ENCODE assay signal across 10 cellular contexts in the genomic region with DNA sequence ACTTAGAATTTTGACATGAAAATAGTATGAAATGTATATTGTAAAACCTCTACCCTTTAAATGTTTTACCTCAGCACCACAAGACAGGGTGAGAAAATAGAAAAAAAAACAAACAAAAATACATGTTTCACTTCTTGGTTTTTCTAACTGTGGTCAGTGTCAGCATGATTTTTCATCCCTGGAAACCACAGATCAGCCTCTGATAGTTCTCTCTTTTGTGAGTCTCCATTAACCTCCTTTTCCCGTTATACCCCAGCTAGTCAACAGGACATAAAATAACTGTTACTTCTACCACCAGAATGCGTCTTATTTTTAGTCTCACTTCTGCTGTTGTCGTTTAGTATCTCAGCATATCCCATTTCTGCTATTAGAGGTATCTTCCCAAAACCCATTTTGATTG. TPM values are rescaled to one million over a fixed set of nuclear protein-coding genes. Genes with fewer than 3 reads are reported as not detected.
A peak's percentile ranks its signal among the peaks of the same experiment; 100 is the strongest.
DNase-seq lines count a peak whose midpoint lies in the region; ATAC-seq, FAIRE-seq and TF ChIP-seq lines count a peak whose summit lies in the region.
"Had no signal": no experiment of that assay in that cellular context is flagged by ENCODE, and none has a peak within 500 bp of the region (broad histone marks: within the 10 kb centered on the region; RNA-seq: fewer than 3 reads in every experiment).

No MANE protein-coding gene starts in this region.

- DNase-seq in GDM1 (lab: John Stamatoyannopoulos, UW), result peak; percentile 23
- DNase-seq in GM20000 (ENCODE audit: low spot score), result peak; percentile 5
- DNase-seq in activated T-helper 1 cell treated with anti-CD3 and anti-CD28 coated beads, Interleukin-12 subunit alpha, Interleukin-12 subunit beta, Interleukin-2, Interleukin-4 antibody, amounts not matched to agents 30 ng/mL and 10 ng/mL and 1 ng/mL, durations not matched to agents 14 hours and 24 hours and 36 hours (ENCODE audit: low spot score), result no peak
- no peak for DNase-seq in amniotic stem cell (lab: John Stamatoyannopoulos, UW)
- DNase-seq in brain microvascular endothelial cell, result no peak
- no peak for DNase-seq in small intestine
- DNase-seq in effector CD4-positive, alpha-beta T cell, result no peak
- DNase-seq: activated CD4-positive, alpha-beta T cell treated with anti-CD3 and anti-CD28 coated beads for 48 hours had no signal

- H3K27me3 ChIP-seq in brain microvascular endothelial cell (replicated peaks) (no peaks in the 10 kb centered on the region), small intestine (ENCODE audit: control insufficient read depth in 2 of 2, insufficient read depth in 2 of 2, low read length in 2 of 2) (no peaks in the 10 kb centered on the region)

- no peaks in the 10 kb centered on the region for H3K4me1 ChIP-seq in small intestine (ENCODE audit: control insufficient read depth in 2 of 2, insufficient read depth in 1 of 2, low read depth in 1 of 2, low read length in 1 of 2)

- no peaks in the 10 kb centered on the region for H3K36me3 ChIP-seq in brain microvascular endothelial cell (replicated peaks)
- H3K36me3 ChIP-seq in small intestine (ENCODE audit: control insufficient read depth in 2 of 2, insufficient read depth in 2 of 2, low read length in 2 of 2), result no peaks in the 10 kb centered on the region

- no peaks in the 10 kb centered on the region for H3K9me3 Mint-ChIP-seq in activated T-helper 1 cell treated with anti-CD3 and anti-CD28 coated beads, Interleukin-12 subunit alpha, Interleukin-12 subunit beta, Interleukin-2, Interleukin-4 antibody, amounts not matched to agents 30 ng/mL and 10 ng/mL and 1 ng/mL, durations not matched to agents 14 hours and 24 hours and 36 hours
- H3K9me3 Mint-ChIP-seq: neural crest cell had no signal

- H3K4me1 Mint-ChIP-seq in activated T-helper 1 cell treated with anti-CD3 and anti-CD28 coated beads, Interleukin-12 subunit alpha, Interleukin-12 subunit beta, Interleukin-2, Interleukin-4 antibody, amounts not matched to agents 30 ng/mL and 10 ng/mL and 1 ng/mL, durations not matched to agents 14 hours and 24 hours and 36 hours (ENCODE audit: low read depth), result peaks cover 17% of the 10 kb centered on the region
- H3K4me1 Mint-ChIP-seq: neural crest cell had no signal

- H3K27ac ChIP-seq in brain microvascular endothelial cell (no peak overlapping the region), small intestine (ENCODE audit: low read depth in 1 of 2, low read length in 1 of 2) (no peak overlapping the region)

- H3K9me3 ChIP-seq in small intestine (ENCODE audit: control insufficient read depth, low read depth), result no peaks in the 10 kb centered on the region

- peak; percentile 93 for ATAC-seq in HG03280 (IDR thresholded peaks at IDR 0.05; ENCODE audit: unreplicated experiment)

- 63 to 79% (median 71%) methylated on average over 3 of the region's 3 CpGs for WGBS in small intestine, 3 donors

- intact Hi-C loops in activated T-helper 1 cell treated with anti-CD3 and anti-CD28 coated beads, Interleukin-12 subunit alpha, Interleukin-12 subunit beta, Interleukin-2, Interleukin-4 antibody, amounts not matched to agents 30 ng/mL and 10 ng/mL and 1 ng/mL, durations not matched to agents 14 hours and 24 hours and 36 hours (cut with micrococcal nuclease), result no loop called here

- no peak for FAIRE-seq in small intestine (lab: Jason Lieb, UNC)

- in situ Hi-C loops in brain microvascular endothelial cell (cut with HindIII; ENCODE audit: low pct_ligation_motif_present, low sequenced_read_pairs), result no loop called here

- no peak overlapping the region for H3K4me3 ChIP-seq in brain microvascular endothelial cell (ENCODE audit: low read depth, low read length)
- H3K4me3 ChIP-seq in small intestine (ENCODE audit: low read depth in 1 of 2, low read length in 2 of 2), result no peak overlapping the region

- H3K27ac Mint-ChIP-seq in activated T-helper 1 cell treated with anti-CD3 and anti-CD28 coated beads, Interleukin-12 subunit alpha, Interleukin-12 subunit beta, Interleukin-2, Interleukin-4 antibody, amounts not matched to agents 30 ng/mL and 10 ng/mL and 1 ng/mL, durations not matched to agents 14 hours and 24 hours and 36 hours, result peak overlapping the region; percentile 15

- peaks cover 7% of the 10 kb centered on the region for H3K36me3 Mint-ChIP-seq in activated T-helper 1 cell treated with anti-CD3 and anti-CD28 coated beads, Interleukin-12 subunit alpha, Interleukin-12 subunit beta, Interleukin-2, Interleukin-4 antibody, amounts not matched to agents 30 ng/mL and 10 ng/mL and 1 ng/mL, durations not matched to agents 14 hours and 24 hours and 36 hours (ENCODE audit: low read depth)

- TF ChIP-seq CTCF in GM20000 (IDR thresholded peaks at IDR 0.05; ENCODE audit: extremely low read depth, missing control alignments), result no peak
- TF ChIP-seq CTCF in brain microvascular endothelial cell (IDR thresholded peaks at IDR 0.05; ENCODE audit: low read depth, low read length, missing control alignments), result no peak

- no peak overlapping the region for H3K4me3 Mint-ChIP-seq in activated T-helper 1 cell treated with anti-CD3 and anti-CD28 coated beads, Interleukin-12 subunit alpha, Interleukin-12 subunit beta, Interleukin-2, Interleukin-4 antibody, amounts not matched to agents 30 ng/mL and 10 ng/mL and 1 ng/mL, durations not matched to agents 14 hours and 24 hours and 36 hours
- H3K4me3 Mint-ChIP-seq: neural crest cell had no signal

- H3K27me3 Mint-ChIP-seq in activated T-helper 1 cell treated with anti-CD3 and anti-CD28 coated beads, Interleukin-12 subunit alpha, Interleukin-12 subunit beta, Interleukin-2, Interleukin-4 antibody, amounts not matched to agents 30 ng/mL and 10 ng/mL and 1 ng/mL, durations not matched to agents 14 hours and 24 hours and 36 hours (ENCODE audit: insufficient read depth), result no peaks in the 10 kb centered on the region

RNA-seq across cellular contexts. Expression of gene KCNMB4, which starts 48.3 kb away (rescaled TPM):
- total RNA-seq in activated T-helper 1 cell treated with anti-CD3 and anti-CD28 coated beads, Interleukin-12 subunit alpha, Interleukin-12 subunit beta, Interleukin-2, Interleukin-4 antibody, amounts not matched to agents 30 ng/mL and 10 ng/mL and 1 ng/mL, durations not matched to agents 14 hours and 24 hours and 36 hours, result 0.17 and 0.80 TPM in 2 replicates
- polyA plus RNA-seq in small intestine, result 1 to 10 TPM in 1 of 3 donors, under 1 TPM in 2; 0.22 to 2.8 (median 0.81) TPM

Comparison
In these comparisons a context has a peak if more than half of its experiments do, and no peak if none do; other contexts are left out.
1. DNase-seq: peak in GDM1 (single experiment) and GM20000 (single experiment); none in activated T-helper 1 cell treated with anti-CD3 and anti-CD28 coated beads, Interleukin-12 subunit alpha, Interleukin-12 subunit beta, Interleukin-2, Interleukin-4 antibody, amounts not matched to agents 30 ng/mL and 10 ng/mL and 1 ng/mL, durations not matched to agents 14 hours and 24 hours and 36 hours (single experiment), amniotic stem cell (single experiment), brain microvascular endothelial cell (single experiment), small intestine (single experiment) and effector CD4-positive, alpha-beta T cell (single experiment).